In the genomic region with DNA sequence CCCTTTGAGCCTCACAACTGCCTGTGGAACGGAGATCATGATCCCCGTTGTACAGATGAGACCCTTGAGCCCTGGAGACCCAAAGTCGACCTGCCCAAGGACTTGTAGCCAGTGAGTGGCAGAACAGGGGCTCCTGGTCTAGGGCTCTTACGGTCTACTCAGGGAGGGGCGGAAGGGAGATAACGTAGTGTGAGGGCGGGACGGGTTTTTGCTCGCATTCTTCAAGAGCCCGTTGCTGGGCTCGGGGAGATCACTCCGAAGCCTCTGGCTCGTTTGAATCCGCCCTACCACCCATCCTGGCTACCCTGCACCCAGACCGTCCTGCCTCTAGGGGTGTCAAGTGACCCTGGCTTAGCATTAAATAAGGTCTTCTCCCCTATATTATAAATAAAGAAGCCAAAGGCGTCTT, we compare ENCODE assay signal across 8 cellular contexts. TPM values are rescaled to one million over a fixed set of nuclear protein-coding genes. Genes with fewer than 3 reads are reported as not detected.
DNase-seq lines count a peak whose midpoint lies in the region; ATAC-seq, FAIRE-seq and TF ChIP-seq lines count a peak whose summit lies in the region.

No MANE protein-coding gene starts in this region.

- H3K9me3 Mint-ChIP-seq in activated T-helper 2 cell treated with anti-CD3 and anti-CD28 coated beads, Interferon-gamma antibody, Interleukin-2, Interleukin-4, amounts not matched to agents 10 μg/mL and 5 μg/mL and 100 μg/mL, durations not matched to agents 14 hours and 24 hours and 36 hours: no peaks in the 10 kb centered on the region

- FAIRE-seq in urothelium cell line (lab: Jason Lieb, UNC): no peak

- H3K27me3 Mint-ChIP-seq in activated T-helper 2 cell treated with anti-CD3 and anti-CD28 coated beads, Interferon-gamma antibody, Interleukin-2, Interleukin-4, amounts not matched to agents 10 μg/mL and 5 μg/mL and 100 μg/mL, durations not matched to agents 14 hours and 24 hours and 36 hours (ENCODE audit: low read depth): peaks cover 8% of the 10 kb centered on the region

- no peaks in the 10 kb centered on the region for H3K27me3 ChIP-seq in neuron (ENCODE audit: insufficient read depth, low read length)

- H2AFZ ChIP-seq in neuron (ENCODE audit: low read depth, low read length): peak overlapping the region; percentile 50

- H3K4me1 Mint-ChIP-seq in activated T-helper 2 cell treated with anti-CD3 and anti-CD28 coated beads, Interferon-gamma antibody, Interleukin-2, Interleukin-4, amounts not matched to agents 10 μg/mL and 5 μg/mL and 100 μg/mL, durations not matched to agents 14 hours and 24 hours and 36 hours (ENCODE audit: low read depth): peaks cover 44% of the 10 kb centered on the region

- no peaks in the 10 kb centered on the region for H3K9me3 ChIP-seq in neuron (ENCODE audit: low read length)

- H3K4me3 ChIP-seq in foreskin fibroblast (ENCODE audit: low read depth in 1 of 2, low read length in 2 of 2) (peak overlapping the region; percentile 92 to 95), neuron (ENCODE audit: low read length) (peak overlapping the region; percentile 84)

- peak; percentile 16 for ATAC-seq in HG02852 (IDR thresholded peaks at IDR 0.05; ENCODE audit: unreplicated experiment)

- no peak for TF ChIP-seq CTCF in foreskin fibroblast (IDR thresholded peaks at IDR 0.05; ENCODE audit: low read depth, low read length)

- peaks cover 11% of the 10 kb centered on the region for H3K36me3 Mint-ChIP-seq in activated T-helper 2 cell treated with anti-CD3 and anti-CD28 coated beads, Interferon-gamma antibody, Interleukin-2, Interleukin-4, amounts not matched to agents 10 μg/mL and 5 μg/mL and 100 μg/mL, durations not matched to agents 14 hours and 24 hours and 36 hours (ENCODE audit: low read depth)

- DNase-seq in NCI-H82 (lab: John Stamatoyannopoulos, UW): peak; percentile 55
- no peak for DNase-seq in NCI-H82 treated with DMSO at 0.1 percent for 48 hours (lab: John Stamatoyannopoulos, UW; ENCODE audit: unreplicated experiment)
- DNase-seq in NOMO-1 treated with DMSO at 0.1 percent for 48 hours (lab: John Stamatoyannopoulos, UW; ENCODE audit: unreplicated experiment): peak; percentile 37
- DNase-seq in activated T-helper 2 cell treated with anti-CD3 and anti-CD28 coated beads, Interferon-gamma antibody, Interleukin-2, Interleukin-4, amounts not matched to agents 10 μg/mL and 5 μg/mL and 100 μg/mL, durations not matched to agents 14 hours and 24 hours and 36 hours (ENCODE audit: low spot score): peak; percentile 63
- DNase-seq in foreskin fibroblast: peak; percentile 39 to 70
- DNase-seq in urothelium cell line (ENCODE audit: low spot score): peak; percentile 58

- H3K4me3 Mint-ChIP-seq in activated T-helper 2 cell treated with anti-CD3 and anti-CD28 coated beads, Interferon-gamma antibody, Interleukin-2, Interleukin-4, amounts not matched to agents 10 μg/mL and 5 μg/mL and 100 μg/mL, durations not matched to agents 14 hours and 24 hours and 36 hours (ENCODE audit: low read depth): peak overlapping the region; percentile 84

- no peaks in the 10 kb centered on the region for H3K36me3 ChIP-seq in neuron (ENCODE audit: insufficient read depth, low read length)

- peaks cover 9% of the 10 kb centered on the region for H3K4me1 ChIP-seq in neuron (ENCODE audit: insufficient read depth, low read length)

- H3K27ac Mint-ChIP-seq in activated T-helper 2 cell treated with anti-CD3 and anti-CD28 coated beads, Interferon-gamma antibody, Interleukin-2, Interleukin-4, amounts not matched to agents 10 μg/mL and 5 μg/mL and 100 μg/mL, durations not matched to agents 14 hours and 24 hours and 36 hours: peak overlapping the region; percentile 80

- intact Hi-C loops in activated T-helper 2 cell treated with anti-CD3 and anti-CD28 coated beads, Interferon-gamma antibody, Interleukin-2, Interleukin-4, amounts not matched to agents 10 μg/mL and 5 μg/mL and 100 μg/mL, durations not matched to agents 14 hours and 24 hours and 36 hours (cut with micrococcal nuclease): loop anchor here (1.0 to 10.0 kb wide), 6 partner anchors 43 to 1283 kb away; a partner anchor contains a TSS

RNA-seq across cellular contexts. Expression of a gene that starts 0.6 kb away (rescaled TPM):
- total RNA-seq in activated T-helper 2 cell treated with anti-CD3 and anti-CD28 coated beads, Interferon-gamma antibody, Interleukin-2, Interleukin-4, amounts not matched to agents 10 μg/mL and 5 μg/mL and 100 μg/mL, durations not matched to agents 14 hours and 24 hours and 36 hours: 21.5 and 24.0 TPM in 2 replicates

RNA-seq across cellular contexts. Expression of a gene that starts 37.5 kb away (rescaled TPM):
- total RNA-seq in activated T-helper 2 cell treated with anti-CD3 and anti-CD28 coated beads, Interferon-gamma antibody, Interleukin-2, Interleukin-4, amounts not matched to agents 10 μg/mL and 5 μg/mL and 100 μg/mL, durations not matched to agents 14 hours and 24 hours and 36 hours: 0.46 and 0.66 TPM in 2 replicates

RNA-seq across cellular contexts. Expression of a gene that starts 43.0 kb away (rescaled TPM):
- total RNA-seq in activated T-helper 2 cell treated with anti-CD3 and anti-CD28 coated beads, Interferon-gamma antibody, Interleukin-2, Interleukin-4, amounts not matched to agents 10 μg/mL and 5 μg/mL and 100 μg/mL, durations not matched to agents 14 hours and 24 hours and 36 hours: 17.1 and 18.1 TPM in 2 replicates

RNA-seq across cellular contexts. Expression of a gene that starts 59.2 kb away (rescaled TPM):
- 1.4 and 1.7 TPM in 2 replicates for total RNA-seq in activated T-helper 2 cell treated with anti-CD3 and anti-CD28 coated beads, Interferon-gamma antibody, Interleukin-2, Interleukin-4, amounts not matched to agents 10 μg/mL and 5 μg/mL and 100 μg/mL, durations not matched to agents 14 hours and 24 hours and 36 hours
